ENCODE assay signal across 9 cellular contexts in genomic region chrX:12138366-12139313, GRCh38. TPM values are rescaled to one million over a fixed set of nuclear protein-coding genes. Genes with fewer than 3 reads are reported as not detected.
DNase-seq lines count a peak whose midpoint lies in the region; ATAC-seq and TF ChIP-seq lines count a peak whose summit lies in the region.
"Had no signal": no experiment of that assay in that cellular context is flagged by ENCODE, and none has a peak within 500 bp of the region (broad histone marks: within the 10 kb centered on the region; RNA-seq: fewer than 3 reads in every experiment).

Gene FRMPD4 (plus strand): TSS chrX:12138473. CDS start chrX:12138972, 499 bp downstream.

- peak within 1 kb of the TSS; percentile 66 for H2AFZ ChIP-seq in smooth muscle cell (ENCODE audit: low read depth)

- H3K4me1 ChIP-seq in HUES6 (ENCODE audit: control insufficient read depth, insufficient read depth, low read length) (peaks cover 16% of the 10 kb centered on the region), iPS-18a (ENCODE audit: control insufficient read depth, low read depth, low read length) (no peaks in the 10 kb centered on the region), smooth muscle cell (ENCODE audit: low read depth) (no peaks in the 10 kb centered on the region)

- peaks cover 63% of the 10 kb centered on the region for H3K27me3 ChIP-seq in HUES6 (ENCODE audit: control insufficient read depth, insufficient read depth, low read length)
- peaks cover 54% of the 10 kb centered on the region for H3K27me3 ChIP-seq in iPS-18a (ENCODE audit: control insufficient read depth, insufficient read depth, low read length)
- peaks cover 44% of the 10 kb centered on the region for H3K27me3 ChIP-seq in smooth muscle cell (ENCODE audit: low read depth)

- DNase-seq in astrocyte of the cerebellum (ENCODE audit: low read depth) (no peak), smooth muscle cell (lab: John Stamatoyannopoulos, UW; ENCODE audit: unreplicated experiment) (no peak), G401 (ENCODE audit: low spot score) (no peak), AML-193 (lab: John Stamatoyannopoulos, UW) (no peak)
- DNase-seq in activated CD8-positive, alpha-beta memory T cell treated with anti-CD3 and anti-CD28 coated beads, Interleukin-2, amount 50 U/mL, for 48 hours: no peak
- DNase-seq: small intestine had no signal

- H3K4me2 ChIP-seq in smooth muscle cell: peak within 1 kb of the TSS; percentile 85

- H3K36me3 ChIP-seq in HUES6 (ENCODE audit: control insufficient read depth, insufficient read depth, low read length): no peaks in the 10 kb centered on the region
- H3K36me3 ChIP-seq in iPS-18a (ENCODE audit: control insufficient read depth, low read depth, low read length): no peaks in the 10 kb centered on the region
- no peaks in the 10 kb centered on the region for H3K36me3 ChIP-seq in smooth muscle cell (ENCODE audit: low read depth)

- TF ChIP-seq CTCF in astrocyte of the cerebellum (IDR thresholded peaks at IDR 0.05; ENCODE audit: low read depth, low read length, missing control alignments): no peak
- TF ChIP-seq CTCF in smooth muscle cell (IDR thresholded peaks at IDR 0.05; ENCODE audit: borderline replicate concordance, insufficient read depth, poor library complexity, severe bottlenecking): peak; percentile 10

- WGBS in smooth muscle cell (ENCODE audit: low lambda C conversion rate): 32% methylated on average over 54 of the region's 80 CpGs

- no peaks in the 10 kb centered on the region for H3K9me3 ChIP-seq in HUES6 (ENCODE audit: control insufficient read depth, insufficient read depth, low read depth, low read length)
- no peaks in the 10 kb centered on the region for H3K9me3 ChIP-seq in iPS-18a (ENCODE audit: control insufficient read depth, low read depth, low read length)
- no peaks in the 10 kb centered on the region for H3K9me3 ChIP-seq in smooth muscle cell (replicated peaks; ENCODE audit: low read depth)

- H4K20me1 ChIP-seq in smooth muscle cell (ENCODE audit: low read depth): no peaks in the 10 kb centered on the region

- peak within 1 kb of the TSS; percentile 78 for H3K9ac ChIP-seq in HUES6 (ENCODE audit: low read length)
- H3K9ac ChIP-seq in iPS-18a (ENCODE audit: low read length): peak within 1 kb of the TSS; percentile 28
- H3K9ac ChIP-seq in smooth muscle cell (ENCODE audit: low read depth): no peak within 1 kb of the TSS

- peak within 1 kb of the TSS; percentile 76 for H3K4me3 ChIP-seq in HUES6 (ENCODE audit: low read depth, low read length)
- H3K4me3 ChIP-seq in astrocyte of the cerebellum (ENCODE audit: low read depth, low read length): peak within 1 kb of the TSS; percentile 37
- peak within 1 kb of the TSS; percentile 70 for H3K4me3 ChIP-seq in iPS-18a (ENCODE audit: low read length)
- H3K4me3 ChIP-seq in smooth muscle cell: peak within 1 kb of the TSS; percentile 51

- ATAC-seq in HG02588 (IDR thresholded peaks at IDR 0.05; ENCODE audit: unreplicated experiment): no peak

- H3K27ac ChIP-seq in HUES6 (ENCODE audit: low read depth, low read length) (no peak within 1 kb of the TSS), iPS-18a (ENCODE audit: low read length) (no peak within 1 kb of the TSS), smooth muscle cell (ENCODE audit: low read depth) (no peak within 1 kb of the TSS)

- H3F3A ChIP-seq in smooth muscle cell (ENCODE audit: low read depth): no peaks in the 10 kb centered on the region

- H3K79me2 ChIP-seq in smooth muscle cell (ENCODE audit: low read depth): no peaks in the 10 kb centered on the region

- in situ Hi-C loops in astrocyte of the cerebellum (cut with HindIII; ENCODE audit: low sequenced_read_pairs) (no loop called here), G401 (cut with HindIII; ENCODE audit: low sequenced_read_pairs) (no loop called here)

RNA-seq across cellular contexts. Expression of gene FRMPD4, which starts in this region (rescaled TPM):
- total RNA-seq in smooth muscle cell: 0.13 and 0.22 TPM in 2 replicates
- polyA plus RNA-seq in smooth muscle cell: not detected in 2 replicates
- total RNA-seq in G401 (2014; rRNA removed; shearing (Covaris generic)): not detected in 2 replicates
